ENCODE assay signal across 8 cellular contexts in genomic region chr17:42378597-42379594, GRCh38.
DNase-seq lines count a peak whose midpoint lies in the region; ATAC-seq and TF ChIP-seq lines count a peak whose summit lies in the region.

No MANE protein-coding gene starts in this region.

- ATAC-seq in SK-N-SH treated with all-trans-retinoic acid at 6 μM for 48 hours, result peak; percentile 56
- no peak for ATAC-seq in HG03439 (IDR thresholded peaks at IDR 0.05; ENCODE audit: unreplicated experiment)
- ATAC-seq in HG03469 (IDR thresholded peaks at IDR 0.05; ENCODE audit: unreplicated experiment), result no peak

- DNase-seq in NCI-H2196 (lab: John Stamatoyannopoulos, UW; ENCODE audit: unreplicated experiment) (peak; percentile 21), NCI-H2196 treated with DMSO at 0.1 percent for 48 hours (lab: John Stamatoyannopoulos, UW; ENCODE audit: unreplicated experiment) (no peak), fibroblast of peridontal ligament (ENCODE audit: extremely low read depth) (peak; percentile 51), pons (ENCODE audit: low spot score) (peak; percentile 42), UCSD-AML1 (lab: John Stamatoyannopoulos, UW; ENCODE audit: unreplicated experiment) (no peak)

TF ChIP-seq in SK-N-SH treated with all-trans-retinoic acid at 6 μM for 48 hours, 23 proteins besides CTCF, POLR2A, EP300 and RAD21:
- TF ChIP-seq PPARA (CRISPR knock-in tag; IDR thresholded peaks at IDR 0.05; ENCODE audit: borderline replicate concordance) (no peak), CREB5 (CRISPR knock-in tag; IDR thresholded peaks at IDR 0.05; ENCODE audit: low read depth) (no peak), TCF4 (CRISPR knock-in tag; IDR thresholded peaks at IDR 0.05; ENCODE audit: borderline replicate concordance) (no peak), ZNF70 (CRISPR knock-in tag; IDR thresholded peaks at IDR 0.05) (no peak), POU6F1 (CRISPR knock-in tag; IDR thresholded peaks at IDR 0.05; ENCODE audit: borderline replicate concordance, low read depth) (no peak)

Comparison
In these comparisons a context has a peak if more than half of its experiments do, and no peak if none do; other contexts are left out.
1. DNase-seq: peak in NCI-H2196 (single experiment), fibroblast of peridontal ligament (single experiment) and pons (single experiment); none in NCI-H2196 treated with DMSO at 0.1 percent for 48 hours (single experiment) and UCSD-AML1 (single experiment).